8 cellular contexts compared by ENCODE assay signal in the genomic region with DNA sequence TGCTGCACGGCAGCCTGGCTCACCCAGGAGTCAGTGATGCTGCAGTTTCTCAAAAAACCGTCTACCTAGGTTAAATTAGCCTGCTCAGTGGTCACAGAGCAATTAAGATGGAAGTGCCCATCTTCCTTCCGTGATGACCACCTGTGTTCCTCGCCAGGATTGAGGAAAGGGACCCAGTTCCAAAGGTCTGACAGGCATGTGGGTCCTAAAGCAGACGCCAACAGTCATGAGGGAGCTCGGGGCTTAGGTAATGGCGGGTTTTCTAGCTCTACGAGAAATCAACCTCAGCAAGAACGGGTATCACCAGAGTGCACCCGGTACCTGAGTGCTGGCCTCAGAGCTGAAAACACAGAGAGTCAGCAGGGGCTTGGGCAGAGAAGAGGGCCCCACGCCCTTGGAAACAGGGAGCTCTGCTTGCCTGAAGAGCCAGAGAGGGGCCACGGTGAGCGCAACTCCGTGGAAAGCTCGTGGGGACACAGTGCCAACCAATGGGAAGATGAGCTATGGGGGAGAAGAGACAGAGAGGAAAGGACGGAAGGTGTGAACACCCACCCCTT. TPM values are rescaled to one million over a fixed set of nuclear protein-coding genes. Genes with fewer than 3 reads are reported as not detected.
DNase-seq lines count a peak whose midpoint lies in the region; ATAC-seq and TF ChIP-seq lines count a peak whose summit lies in the region.

No MANE protein-coding gene starts in this region.

- H3K9ac ChIP-seq in muscle layer of colon (ENCODE audit: low read length), result no peak overlapping the region

- no peaks in the 10 kb centered on the region for H3K9me3 Mint-ChIP-seq in activated naive CD8-positive, alpha-beta T cell treated with anti-CD3 and anti-CD28 coated beads, Interleukin-2, amount 10 ng/mL, durations not matched to agents 7 days and 5 days

- H3K9me3 ChIP-seq in left ventricle myocardium inferior (replicated peaks) (no peaks in the 10 kb centered on the region), muscle layer of colon (ENCODE audit: low read length) (no peaks in the 10 kb centered on the region), aorta (ENCODE audit: control insufficient read depth, low read length) (no peaks in the 10 kb centered on the region)

- no peak for TF ChIP-seq CTCF in left ventricle myocardium inferior (IDR thresholded peaks at IDR 0.05; ENCODE audit: borderline replicate concordance)

- no peak overlapping the region for H3K27ac ChIP-seq in left ventricle myocardium inferior (replicated peaks)
- H3K27ac ChIP-seq in muscle layer of colon (ENCODE audit: low read depth, low read length), result no peak overlapping the region
- no peak overlapping the region for H3K27ac ChIP-seq in aorta (ENCODE audit: low read depth in 1 of 2, low read length in 2 of 2)

- H3K4me1 ChIP-seq in left ventricle myocardium inferior (peaks cover 26% of the 10 kb centered on the region), muscle layer of colon (ENCODE audit: insufficient read depth, low read length) (peaks cover 9% of the 10 kb centered on the region), aorta (ENCODE audit: control insufficient read depth in 1 of 2, insufficient read depth in 2 of 2, low read length in 2 of 2) (no peaks in the 10 kb centered on the region)

- peak overlapping the region; percentile 58 for H3K4me3 ChIP-seq in left ventricle myocardium inferior
- H3K4me3 ChIP-seq in muscle layer of colon (ENCODE audit: low read depth in 1 of 2, low read length in 2 of 2), result peak overlapping the region; percentile 12 to 74
- no peak overlapping the region for H3K4me3 ChIP-seq in aorta (ENCODE audit: low read length in 2 of 2)

- peaks cover 6% of the 10 kb centered on the region for H3K36me3 Mint-ChIP-seq in activated naive CD8-positive, alpha-beta T cell treated with anti-CD3 and anti-CD28 coated beads, Interleukin-2, amount 10 ng/mL, durations not matched to agents 7 days and 5 days

- no peaks in the 10 kb centered on the region for H3K27me3 ChIP-seq in left ventricle myocardium inferior (ENCODE audit: low read depth)
- H3K27me3 ChIP-seq in muscle layer of colon (ENCODE audit: control insufficient read depth in 1 of 2, insufficient read depth in 2 of 2, low read length in 2 of 2), result no peaks in the 10 kb centered on the region
- H3K27me3 ChIP-seq in aorta (ENCODE audit: control insufficient read depth in 1 of 2, insufficient read depth in 2 of 2, low read length in 1 of 2), result no peaks in the 10 kb centered on the region

- POLR2A ChIA-PET in activated naive CD8-positive, alpha-beta T cell treated with anti-CD3 and anti-CD28 coated beads, Interleukin-2, amount 10 ng/mL, durations not matched to agents 7 days and 5 days (lab: Charles Lee), result interaction anchor here (0.9 to 4.8 kb wide), 5 partner anchors 14 to 103 kb away, joined by 3 to 37 read pairs (median 3); no protein-coding TSS in a partner anchor

- intact Hi-C loops in left ventricle myocardium inferior (cut with micrococcal nuclease), result no loop called here
- intact Hi-C loops in cardiac septum (cut with DNase I), result loop anchor here (2.0 to 5.0 kb wide), 2 partner anchors 33 to 64 kb away; no protein-coding TSS in a partner anchor
- intact Hi-C loops in aorta (cut with DNase I), result loop anchor here (1.0 to 10.0 kb wide), 4 partner anchors 14 to 149 kb away; no protein-coding TSS in a partner anchor

- H3K36me3 ChIP-seq in left ventricle myocardium inferior (no peaks in the 10 kb centered on the region), muscle layer of colon (ENCODE audit: insufficient read depth, low read length) (no peaks in the 10 kb centered on the region), aorta (ENCODE audit: control insufficient read depth in 1 of 2, insufficient read depth in 2 of 2, low read length in 1 of 2) (no peaks in the 10 kb centered on the region)

- peak overlapping the region; percentile 84 for H3K27ac Mint-ChIP-seq in activated naive CD8-positive, alpha-beta T cell treated with anti-CD3 and anti-CD28 coated beads, Interleukin-2, amount 10 ng/mL, durations not matched to agents 7 days and 5 days

- peaks cover 23% of the 10 kb centered on the region for H3K4me1 Mint-ChIP-seq in activated naive CD8-positive, alpha-beta T cell treated with anti-CD3 and anti-CD28 coated beads, Interleukin-2, amount 10 ng/mL, durations not matched to agents 7 days and 5 days

- no peak for ATAC-seq in activated naive CD8-positive, alpha-beta T cell treated with anti-CD3 and anti-CD28 coated beads, Interleukin-2, amount 10 ng/mL, durations not matched to agents 7 days and 5 days (ENCODE audit: low read depth)
- ATAC-seq in aorta (ENCODE audit: low FRiP score) (no peak), GM18511 (IDR thresholded peaks at IDR 0.05; ENCODE audit: unreplicated experiment) (no peak), HG03378 (IDR thresholded peaks at IDR 0.05; ENCODE audit: unreplicated experiment) (no peak)

- H3K27me3 Mint-ChIP-seq in activated naive CD8-positive, alpha-beta T cell treated with anti-CD3 and anti-CD28 coated beads, Interleukin-2, amount 10 ng/mL, durations not matched to agents 7 days and 5 days, result no peaks in the 10 kb centered on the region

- WGBS in aorta, 2 donors, result 75 to 77% methylated on average over 16 of the region's 16 CpGs

- DNase-seq in left ventricle myocardium inferior, result no peak
- no peak for DNase-seq in cardiac septum (ENCODE audit: low spot score)
- DNase-seq in activated naive CD8-positive, alpha-beta T cell treated with anti-CD3 and anti-CD28 coated beads, Interleukin-2, amount 10 ng/mL, durations not matched to agents 7 days and 5 days, result no peak
- peak; percentile 28 to 61 for DNase-seq in aorta
- no peak for DNase-seq in HuH-7.5 (ENCODE audit: low spot score)

- peak overlapping the region; percentile 58 for H3K4me3 Mint-ChIP-seq in activated naive CD8-positive, alpha-beta T cell treated with anti-CD3 and anti-CD28 coated beads, Interleukin-2, amount 10 ng/mL, durations not matched to agents 7 days and 5 days

RNA-seq across cellular contexts. Expression of a gene that starts 34.3 kb away (rescaled TPM):
- total RNA-seq in left ventricle myocardium inferior (16.5 TPM), cardiac septum (24.9 TPM), aorta (10 to 100 TPM; 32.5 to 48.2 TPM)
- 10 to 100 TPM; 76.7 to 84.7 TPM for total RNA-seq in activated naive CD8-positive, alpha-beta T cell treated with anti-CD3 and anti-CD28 coated beads, Interleukin-2, amount 10 ng/mL, durations not matched to agents 7 days and 5 days
- polyA plus RNA-seq in aorta, result 10 to 100 TPM in 1 of 2 donors, 1 to 10 TPM in 1; 9.4 to 11.6 TPM

Comparison
In these comparisons a context has a peak if more than half of its experiments do, and no peak if none do; other contexts are left out.
1. DNase-seq: peak in aorta (2 of 2); none in left ventricle myocardium inferior (single experiment), cardiac septum (single experiment), activated naive CD8-positive, alpha-beta T cell treated with anti-CD3 and anti-CD28 coated beads, Interleukin-2, amount 10 ng/mL, durations not matched to agents 7 days and 5 days (single experiment) and HuH-7.5 (single experiment).
2. H3K4me3 ChIP-seq: peak in left ventricle myocardium inferior (single experiment) and muscle layer of colon (2 of 2); none in aorta (0 of 2).